11 cellular contexts compared by ENCODE assay signal in the genomic region with DNA sequence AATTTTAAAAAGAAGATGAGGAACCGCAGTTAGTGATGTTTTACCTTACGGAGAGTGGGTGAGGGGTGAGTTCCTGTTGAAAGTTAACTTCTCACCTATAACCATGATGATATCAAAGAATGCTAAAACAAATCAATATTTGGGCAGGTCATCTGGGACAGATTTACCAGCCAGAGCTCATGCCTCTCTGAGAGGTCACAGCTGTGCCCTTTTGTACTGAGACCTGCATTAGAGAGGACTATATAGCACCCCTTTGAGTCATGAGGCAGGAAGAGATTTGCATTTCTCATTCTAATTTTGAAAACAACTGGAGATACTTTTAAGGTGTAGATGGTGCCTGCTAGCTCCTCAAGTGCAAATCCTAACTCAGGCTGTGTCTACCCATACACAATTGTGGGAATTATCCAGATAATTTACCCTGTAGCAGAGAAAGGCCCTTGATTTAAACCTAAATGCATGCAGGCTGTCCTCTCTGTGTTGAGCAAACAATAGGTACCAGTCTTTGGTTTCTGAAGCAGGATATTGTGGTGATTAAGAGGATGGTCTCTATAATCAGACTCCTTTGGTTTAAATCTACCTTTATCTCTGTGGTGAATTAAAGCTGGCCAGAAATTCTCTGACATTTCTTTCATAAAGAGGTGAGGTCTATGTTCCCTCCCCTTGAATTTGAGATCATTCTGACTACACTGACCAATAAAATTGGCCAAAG. TPM values are rescaled to one million over a fixed set of nuclear protein-coding genes. Genes with fewer than 3 reads are reported as not detected.
A peak's percentile ranks its signal among the peaks of the same experiment; 100 is the strongest.
DNase-seq lines count a peak whose midpoint lies in the region; ATAC-seq and TF ChIP-seq lines count a peak whose summit lies in the region.
"Had no signal": no experiment of that assay in that cellular context is flagged by ENCODE, and none has a peak within 500 bp of the region (broad histone marks: within the 10 kb centered on the region; RNA-seq: fewer than 3 reads in every experiment).

No MANE protein-coding gene starts in this region.

- DNase-seq in GM12865 (ENCODE audit: low read depth) = peak; percentile 72
- no peak for DNase-seq in WTC11 (ENCODE audit: low spot score)
- DNase-seq in activated naive CD8-positive, alpha-beta T cell treated with anti-CD3 and anti-CD28 coated beads, Interleukin-2, amount 50 U/mL, for 24 hours = no peak
- DNase-seq in stimulated activated CD8-positive, alpha-beta memory T cell treated with anti-CD3 and anti-CD28 coated beads, Interleukin-4, amount 100 ng/mL, for 48 hours = no peak
- DNase-seq in activated T-cell treated with anti-CD3 and anti-CD28 coated beads, Interleukin-2, amount 50 U/mL, for 48 hours = no peak
- DNase-seq: activated CD8-positive, alpha-beta T cell treated with anti-CD3 and anti-CD28 coated beads for 36 hours; SHP77 treated with DMSO at 0.1 percent for 48 hours had no signal

- H3K27ac ChIP-seq in gastroesophageal sphincter = no peak overlapping the region
- H3K27ac ChIP-seq: cardiac muscle cell had no signal

- POLR2A ChIA-PET in WTC11 (lab: Charles Lee) = interaction anchor here (1.2 kb wide), 1 partner anchor 189 kb away, joined by 5 read pairs; a partner anchor contains a TSS

- H3K4me3 ChIP-seq in GM12865 (ENCODE audit: low read depth, low read length) (no peak overlapping the region), gastroesophageal sphincter (no peak overlapping the region)
- H3K4me3 ChIP-seq: cardiac muscle cell had no signal

- WGBS in gastroesophageal sphincter (ENCODE audit: low coverage in 1 of 2), 2 donors = 92 to 95% methylated on average over 2 of the region's 2 CpGs

- no peak for TF ChIP-seq EP300 in gastroesophageal sphincter (IDR thresholded peaks at IDR 0.05)

- TF ChIP-seq POLR2A in gastroesophageal sphincter (IDR thresholded peaks at IDR 0.05) = no peak

- peaks cover 6 to 9% (median 6%) of the 10 kb centered on the region in 3 donors for H3K4me1 ChIP-seq in gastroesophageal sphincter

- no peaks in the 10 kb centered on the region for H3K36me3 Mint-ChIP-seq in WTC11
- no peaks in the 10 kb centered on the region for H3K36me3 Mint-ChIP-seq in activated naive CD8-positive, alpha-beta T cell treated with anti-CD3 and anti-CD28 coated beads, Interleukin-2, amount 50 U/mL, for 24 hours (ENCODE audit: low read depth)

- no peak for TF ChIP-seq CTCF in GM12865 (IDR thresholded peaks at IDR 0.05; ENCODE audit: insufficient read depth, low read depth, low read length, missing control alignments)
- no peak for TF ChIP-seq CTCF in WTC11 (IDR thresholded peaks at IDR 0.05)
- TF ChIP-seq CTCF in gastroesophageal sphincter (IDR thresholded peaks at IDR 0.05) = no peak

- peak; percentile 79 for ATAC-seq in GM21360 (IDR thresholded peaks at IDR 0.05; ENCODE audit: unreplicated experiment)
- ATAC-seq in HG03045 (IDR thresholded peaks at IDR 0.05; ENCODE audit: unreplicated experiment) = peak; percentile 87
- ATAC-seq in WTC11 = peak; percentile 67
- no peak for ATAC-seq in activated naive CD8-positive, alpha-beta T cell treated with anti-CD3 and anti-CD28 coated beads, Interleukin-2, amount 50 U/mL, for 24 hours
- ATAC-seq in gastroesophageal sphincter = no peak
- ATAC-seq: activated CD8-positive, alpha-beta T cell treated with anti-CD3 and anti-CD28 coated beads for 36 hours had no signal

- no peaks in the 10 kb centered on the region for H3K36me3 ChIP-seq in gastroesophageal sphincter
- H3K36me3 ChIP-seq: cardiac muscle cell had no signal

- peak overlapping the region; percentile 54; the same call in 1 of the 2 replicates for H3K27ac Mint-ChIP-seq in WTC11
- H3K27ac Mint-ChIP-seq in activated naive CD8-positive, alpha-beta T cell treated with anti-CD3 and anti-CD28 coated beads, Interleukin-2, amount 50 U/mL, for 24 hours = no peak overlapping the region
- H3K27ac Mint-ChIP-seq: activated CD8-positive, alpha-beta T cell treated with anti-CD3 and anti-CD28 coated beads for 36 hours had no signal

- no peaks in the 10 kb centered on the region for H3K27me3 ChIP-seq in gastroesophageal sphincter
- H3K27me3 ChIP-seq: cardiac muscle cell had no signal

- peaks cover 33% of the 10 kb centered on the region for H3K4me1 Mint-ChIP-seq in WTC11
- no peaks in the 10 kb centered on the region for H3K4me1 Mint-ChIP-seq in activated naive CD8-positive, alpha-beta T cell treated with anti-CD3 and anti-CD28 coated beads, Interleukin-2, amount 50 U/mL, for 24 hours

- H3K9me3 Mint-ChIP-seq in WTC11 = no peaks in the 10 kb centered on the region; the same call in 1 of the 2 replicates
- H3K9me3 Mint-ChIP-seq in activated naive CD8-positive, alpha-beta T cell treated with anti-CD3 and anti-CD28 coated beads, Interleukin-2, amount 50 U/mL, for 24 hours = no peaks in the 10 kb centered on the region
- H3K9me3 Mint-ChIP-seq: activated CD8-positive, alpha-beta T cell treated with anti-CD3 and anti-CD28 coated beads for 36 hours had no signal

- no peak overlapping the region for H3K4me3 Mint-ChIP-seq in WTC11
- H3K4me3 Mint-ChIP-seq in activated naive CD8-positive, alpha-beta T cell treated with anti-CD3 and anti-CD28 coated beads, Interleukin-2, amount 50 U/mL, for 24 hours = no peak overlapping the region
- H3K4me3 Mint-ChIP-seq: activated CD8-positive, alpha-beta T cell treated with anti-CD3 and anti-CD28 coated beads for 36 hours had no signal

- no peaks in the 10 kb centered on the region for H3K9me3 ChIP-seq in gastroesophageal sphincter

- H3K27me3 Mint-ChIP-seq in WTC11 (ENCODE audit: low read depth) = peaks cover 4% of the 10 kb centered on the region; the same call in 1 of the 2 replicates
- peaks cover 4% of the 10 kb centered on the region for H3K27me3 Mint-ChIP-seq in activated naive CD8-positive, alpha-beta T cell treated with anti-CD3 and anti-CD28 coated beads, Interleukin-2, amount 50 U/mL, for 24 hours
- H3K27me3 Mint-ChIP-seq: activated CD8-positive, alpha-beta T cell treated with anti-CD3 and anti-CD28 coated beads for 36 hours had no signal

- CTCF ChIA-PET in WTC11 (lab: Charles Lee) = interaction anchor here (1.2 to 1.3 kb wide), 2 partner anchors 11 to 20 kb away, joined by 3 to 5 read pairs; no protein-coding TSS in a partner anchor

TF ChIP-seq in WTC11, 78 proteins besides CTCF, POLR2A, EP300 and RAD21:
- TF ChIP-seq IRF2 (CRISPR knock-in tag; IDR thresholded peaks at IDR 0.05; ENCODE audit: borderline replicate concordance, low read depth) = no peak
- TF ChIP-seq, protein P1, sequence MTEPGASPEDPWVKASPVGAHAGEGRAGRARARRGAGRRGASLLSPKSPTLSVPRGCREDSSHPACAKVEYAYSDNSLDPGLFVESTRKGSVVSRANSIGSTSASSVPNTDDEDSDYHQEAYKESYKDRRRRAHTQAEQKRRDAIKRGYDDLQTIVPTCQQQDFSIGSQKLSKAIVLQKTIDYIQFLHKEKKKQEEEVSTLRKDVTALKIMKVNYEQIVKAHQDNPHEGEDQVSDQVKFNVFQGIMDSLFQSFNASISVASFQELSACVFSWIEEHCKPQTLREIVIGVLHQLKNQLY (CRISPR knock-in tag; IDR thresholded peaks at IDR 0.05) = no peak
- TF ChIP-seq, protein P2, sequence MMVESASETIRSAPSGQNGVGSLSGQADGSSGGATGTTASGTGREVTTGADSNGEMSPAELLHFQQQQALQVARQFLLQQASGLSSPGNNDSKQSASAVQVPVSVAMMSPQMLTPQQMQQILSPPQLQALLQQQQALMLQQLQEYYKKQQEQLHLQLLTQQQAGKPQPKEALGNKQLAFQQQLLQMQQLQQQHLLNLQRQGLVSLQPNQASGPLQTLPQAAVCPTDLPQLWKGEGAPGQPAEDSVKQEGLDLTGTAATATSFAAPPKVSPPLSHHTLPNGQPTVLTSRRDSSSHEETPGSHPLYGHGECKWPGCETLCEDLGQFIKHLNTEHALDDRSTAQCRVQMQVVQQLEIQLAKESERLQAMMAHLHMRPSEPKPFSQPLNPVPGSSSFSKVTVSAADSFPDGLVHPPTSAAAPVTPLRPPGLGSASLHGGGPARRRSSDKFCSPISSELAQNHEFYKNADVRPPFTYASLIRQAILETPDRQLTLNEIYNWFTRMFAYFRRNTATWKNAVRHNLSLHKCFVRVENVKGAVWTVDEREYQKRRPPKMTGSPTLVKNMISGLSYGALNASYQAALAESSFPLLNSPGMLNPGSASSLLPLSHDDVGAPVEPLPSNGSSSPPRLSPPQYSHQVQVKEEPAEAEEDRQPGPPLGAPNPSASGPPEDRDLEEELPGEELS (CRISPR knock-in tag; IDR thresholded peaks at IDR 0.05) = no peak
- no peak for TF ChIP-seq MXD4 (CRISPR knock-in tag; IDR thresholded peaks at IDR 0.05; ENCODE audit: borderline replicate concordance)
- TF ChIP-seq, protein P3, sequence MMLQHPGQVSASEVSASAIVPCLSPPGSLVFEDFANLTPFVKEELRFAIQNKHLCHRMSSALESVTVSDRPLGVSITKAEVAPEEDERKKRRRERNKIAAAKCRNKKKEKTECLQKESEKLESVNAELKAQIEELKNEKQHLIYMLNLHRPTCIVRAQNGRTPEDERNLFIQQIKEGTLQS (CRISPR knock-in tag; conservative IDR thresholded peaks at IDR 0.05) = no peak
- TF ChIP-seq, protein P4, sequence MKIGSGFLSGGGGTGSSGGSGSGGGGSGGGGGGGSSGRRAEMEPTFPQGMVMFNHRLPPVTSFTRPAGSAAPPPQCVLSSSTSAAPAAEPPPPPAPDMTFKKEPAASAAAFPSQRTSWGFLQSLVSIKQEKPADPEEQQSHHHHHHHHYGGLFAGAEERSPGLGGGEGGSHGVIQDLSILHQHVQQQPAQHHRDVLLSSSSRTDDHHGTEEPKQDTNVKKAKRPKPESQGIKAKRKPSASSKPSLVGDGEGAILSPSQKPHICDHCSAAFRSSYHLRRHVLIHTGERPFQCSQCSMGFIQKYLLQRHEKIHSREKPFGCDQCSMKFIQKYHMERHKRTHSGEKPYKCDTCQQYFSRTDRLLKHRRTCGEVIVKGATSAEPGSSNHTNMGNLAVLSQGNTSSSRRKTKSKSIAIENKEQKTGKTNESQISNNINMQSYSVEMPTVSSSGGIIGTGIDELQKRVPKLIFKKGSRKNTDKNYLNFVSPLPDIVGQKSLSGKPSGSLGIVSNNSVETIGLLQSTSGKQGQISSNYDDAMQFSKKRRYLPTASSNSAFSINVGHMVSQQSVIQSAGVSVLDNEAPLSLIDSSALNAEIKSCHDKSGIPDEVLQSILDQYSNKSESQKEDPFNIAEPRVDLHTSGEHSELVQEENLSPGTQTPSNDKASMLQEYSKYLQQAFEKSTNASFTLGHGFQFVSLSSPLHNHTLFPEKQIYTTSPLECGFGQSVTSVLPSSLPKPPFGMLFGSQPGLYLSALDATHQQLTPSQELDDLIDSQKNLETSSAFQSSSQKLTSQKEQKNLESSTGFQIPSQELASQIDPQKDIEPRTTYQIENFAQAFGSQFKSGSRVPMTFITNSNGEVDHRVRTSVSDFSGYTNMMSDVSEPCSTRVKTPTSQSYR (CRISPR knock-in tag; IDR thresholded peaks at IDR 0.05) = no peak
- no peak for TF ChIP-seq NR2C2 (CRISPR knock-in tag; IDR thresholded peaks at IDR 0.05)

RNA-seq across cellular contexts. Expression of a gene that starts 5.8 kb away (rescaled TPM):
- total RNA-seq in WTC11 (2021) (0.92 to 2.0 TPM (median 1.4 TPM) in 3 replicates), gastroesophageal sphincter (1 to 10 TPM in 3 of 4 donors, not detected in 1; 1.3 to 3.2 (median 2.2) TPM)
- total RNA-seq: activated CD8-positive, alpha-beta T cell treated with anti-CD3 and anti-CD28 coated beads for 36 hours; cardiac muscle cell had no signal

Comparison
In these comparisons a context has a peak if more than half of its experiments do, and no peak if none do; other contexts are left out.
1. ATAC-seq: peak in GM21360 (single experiment), HG03045 (single experiment) and WTC11 (single experiment); none in activated naive CD8-positive, alpha-beta T cell treated with anti-CD3 and anti-CD28 coated beads, Interleukin-2, amount 50 U/mL, for 24 hours (single experiment) and gastroesophageal sphincter (single experiment).